ENCODE assay signal across 23 cellular contexts in genomic region chr15:36029606-36030005, GRCh38.
DNase-seq lines count a peak whose midpoint lies in the region; ATAC-seq and TF ChIP-seq lines count a peak whose summit lies in the region.
"Had no signal": no experiment of that assay in that cellular context is flagged by ENCODE, and none has a peak within 500 bp of the region (broad histone marks: within the 10 kb centered on the region; RNA-seq: fewer than 3 reads in every experiment).

No MANE protein-coding gene starts in this region.

- no peaks in the 10 kb centered on the region for H3K9me3 ChIP-seq in IMR-90 (ENCODE audit: control insufficient read depth, insufficient read depth, low read length)
- H3K9me3 ChIP-seq in PC-9 (ENCODE audit: insufficient read depth, low read depth), result no peaks in the 10 kb centered on the region
- H3K9me3 ChIP-seq: heart right ventricle, uterus had no signal

- H3K27me3 ChIP-seq in IMR-90 (ENCODE audit: control insufficient read depth, insufficient read depth, low read length) (no peaks in the 10 kb centered on the region), PC-9 (ENCODE audit: insufficient read depth, low read depth) (no peaks in the 10 kb centered on the region)
- H3K27me3 ChIP-seq: cardiac muscle cell, heart right ventricle, uterus had no signal

- H3K4me1 ChIP-seq in IMR-90 (ENCODE audit: control insufficient read depth, insufficient read depth, low read length), result peaks cover 4% of the 10 kb centered on the region
- no peaks in the 10 kb centered on the region for H3K4me1 ChIP-seq in PC-9 (replicated peaks; ENCODE audit: insufficient read depth)
- H3K4me1 ChIP-seq: heart right ventricle, uterus had no signal

- no peak overlapping the region for H2BK120ac ChIP-seq in IMR-90 (ENCODE audit: low read depth, low read length)

- H3K27ac ChIP-seq in IMR-90 (ENCODE audit: insufficient read depth, low read length) (peak overlapping the region; percentile 13; the same call in 1 of the 2 replicates), PC-9 (no peak overlapping the region)
- H3K27ac ChIP-seq: cardiac muscle cell, heart right ventricle, KMS-11, RWPE1, uterus had no signal

- CTCF ChIA-PET in IMR-90 (lab: Yijun Ruan, JAX) (no interaction called here), PC-9 (lab: Charles Lee) (no interaction called here)

- WGBS in IMR-90 (ENCODE audit: extremely low coverage in 2 of 2, insufficient read length in 1 of 2), 2 experiments, result no CpG with 5 or more reads among the region's 3 CpGs

- no peak for TF ChIP-seq CTCF in AG09319 (IDR thresholded peaks at IDR 0.05; ENCODE audit: low read depth, low read length)
- TF ChIP-seq CTCF in IMR-90 (conservative IDR thresholded peaks at IDR 0.05; ENCODE audit: low read depth, low read length), result no peak
- no peak for TF ChIP-seq CTCF in PC-9 (conservative IDR thresholded peaks at IDR 0.05)

- H3F3A ChIP-seq in PC-9 (ENCODE audit: insufficient read depth, low read depth), result no peaks in the 10 kb centered on the region

- H4K20me1 ChIP-seq in IMR-90 (ENCODE audit: insufficient read depth, low read length) (no peaks in the 10 kb centered on the region), PC-9 (ENCODE audit: insufficient read depth) (no peaks in the 10 kb centered on the region)

- BruUV-seq in IMR-90 (replicated peaks; lab: Mats Ljungman, UMichigan) (no TSS peak), PC-9 (replicated peaks; lab: Mats Ljungman, UMichigan) (no TSS peak)

- no peak overlapping the region for H2AK5ac ChIP-seq in IMR-90 (ENCODE audit: low read depth, low read length)

- in situ Hi-C loops in IMR-90 (cut with MboI; ENCODE audit: low sequenced_read_pairs), result no loop called here

- H3K4ac ChIP-seq in IMR-90 (ENCODE audit: low read depth, low read length), result no peak overlapping the region

- dilution Hi-C loops in IMR-90 (cut with HindIII; ENCODE audit: low sequenced_read_pairs, unreplicated experiment), result no loop called here

- no peak overlapping the region for H3K9ac ChIP-seq in IMR-90 (ENCODE audit: low read depth, low read length)
- H3K9ac ChIP-seq: KMS-11 had no signal

- H3K23ac ChIP-seq in IMR-90 (ENCODE audit: low read depth, low read length), result no peak overlapping the region

- H2AFZ ChIP-seq in IMR-90 (replicated peaks; ENCODE audit: low read length, poor library complexity) (peak overlapping the region; percentile 67), PC-9 (no peak overlapping the region)

- TF ChIP-seq RAD21 in IMR-90 (IDR thresholded peaks at IDR 0.05; ENCODE audit: low read length), result no peak

- no peaks in the 10 kb centered on the region for H3K36me3 ChIP-seq in IMR-90 (ENCODE audit: control insufficient read depth, insufficient read depth, low read length)
- no peaks in the 10 kb centered on the region for H3K36me3 ChIP-seq in PC-9 (ENCODE audit: low read depth)
- H3K36me3 ChIP-seq: cardiac muscle cell, heart right ventricle, uterus had no signal

- H3K79me1 ChIP-seq in IMR-90 (ENCODE audit: low read depth in 1 of 2, low read length in 2 of 2), result no peaks in the 10 kb centered on the region

- POLR2A ChIA-PET in IMR-90 (lab: Charles Lee; ENCODE audit: unreplicated experiment), result interaction anchor here (1.1 kb wide), 1 partner anchor 9 kb away, joined by 3 read pairs; no protein-coding TSS in a partner anchor
- POLR2A ChIA-PET in PC-9 (lab: Charles Lee; ENCODE audit: unreplicated experiment), result no interaction called here

- peak overlapping the region; percentile 74; the same call in 1 of the 2 replicates for H2BK20ac ChIP-seq in IMR-90 (ENCODE audit: low read depth, low read length)

- H3K9me1 ChIP-seq in IMR-90 (ENCODE audit: insufficient read depth, low read length), result 0 out of 2 replicates have a peak, but pooled peaks cover 4% of the 10 kb centered on the region

- DNase-seq in AG09319 (ENCODE audit: extremely low read depth, low read depth) (peak; percentile 27), IMR-90 (peak; percentile 71), dedifferentiated amniotic fluid mesenchymal stem cell (ENCODE audit: extremely low spot score) (peak; percentile 88), non-pigmented ciliary epithelial cell (ENCODE audit: low read depth) (peak; percentile 79), PC-9 (no peak), NK-92 (lab: John Stamatoyannopoulos, UW; ENCODE audit: unreplicated experiment) (no peak)
- no peak for DNase-seq in stimulated activated CD8-positive, alpha-beta memory T cell treated with anti-CD3 and anti-CD28 coated beads, Interleukin-4, amount 100 ng/mL, for 48 hours
- DNase-seq: activated CD4-positive, alpha-beta T cell treated with anti-CD3 and anti-CD28 coated beads for 4 hours; activated naive CD8-positive, alpha-beta T cell treated with anti-CD3 and anti-CD28 coated beads for 36 hours; CD8-positive, alpha-beta T cell; DMS79 treated with DMSO at 0.1 percent for 48 hours; erythroblast; heart right ventricle; naive thymus-derived CD4-positive, alpha-beta T cell; NCI-H1105 treated with DMSO at 0.1 percent for 48 hours; NCI-H524 treated with DMSO at 0.1 percent for 48 hours; posterior cingulate gyrus; stimulated activated CD4-positive, alpha-beta T cell treated with anti-CD3 and anti-CD28 coated beads, Interleukin-2, amount 100 ng/mL, for 48 hours; uterus had no signal

- no peak overlapping the region for H3K18ac ChIP-seq in IMR-90 (ENCODE audit: low read depth, low read length)

- TF ChIP-seq POLR2A in IMR-90 (IDR thresholded peaks at IDR 0.05; ENCODE audit: low read depth, low read length), result no peak

- intact Hi-C loops in IMR-90 (cut with micrococcal nuclease) (loop anchor here (10.0 kb wide), 1 partner anchor 275 kb away; no protein-coding TSS in a partner anchor), PC-9 (cut with micrococcal nuclease; ENCODE audit: unreplicated experiment) (no loop called here)

- no peak overlapping the region for H2AK9ac ChIP-seq in IMR-90 (replicated peaks; ENCODE audit: low read depth, low read length, poor library complexity)

- ATAC-seq in IMR-90 (ENCODE audit: low read depth) (peak; percentile 94), HG02938 (IDR thresholded peaks at IDR 0.05; ENCODE audit: unreplicated experiment) (no peak)
- ATAC-seq: CD8-positive, alpha-beta T cell; heart right ventricle; naive thymus-derived CD4-positive, alpha-beta T cell had no signal

- no peak overlapping the region for H4K5ac ChIP-seq in IMR-90 (ENCODE audit: low read depth, low read length)

- H3K4me2 ChIP-seq in IMR-90 (ENCODE audit: low read depth, low read length), result peak overlapping the region; percentile 34
- no peak overlapping the region for H3K4me2 ChIP-seq in PC-9
- H3K4me2 ChIP-seq: KMS-11 had no signal

- no peak overlapping the region for H4K8ac ChIP-seq in IMR-90 (ENCODE audit: low read depth in 2 of 2, low read length in 2 of 2)

- H3K14ac ChIP-seq in IMR-90 (replicated peaks; ENCODE audit: low read depth, low read length), result no peak overlapping the region

- H3K79me2 ChIP-seq in PC-9 (ENCODE audit: low read depth), result no peaks in the 10 kb centered on the region

- no peaks in the 10 kb centered on the region for H3K9me2 ChIP-seq in PC-9 (ENCODE audit: insufficient read depth)

- H3K4me3 ChIP-seq in IMR-90 (ENCODE audit: insufficient read depth, low read depth, low read length) (no peak overlapping the region), PC-9 (no peak overlapping the region)
- H3K4me3 ChIP-seq: cardiac muscle cell, heart right ventricle, uterus had no signal

- H2BK15ac ChIP-seq in IMR-90 (ENCODE audit: low read depth, low read length), result no peak overlapping the region

- H4K91ac ChIP-seq in IMR-90 (ENCODE audit: insufficient read depth, low read depth, low read length), result no peak overlapping the region

- peak overlapping the region; percentile 8 for H2BK5ac ChIP-seq in IMR-90 (ENCODE audit: low read depth, low read length, poor library complexity, severe bottlenecking)

- no peak overlapping the region for H3K56ac ChIP-seq in IMR-90 (ENCODE audit: extremely low read depth, insufficient read depth, low read length)

TF ChIP-seq in IMR-90, 13 proteins besides CTCF, POLR2A, EP300 and RAD21:
- TF ChIP-seq USF2 (IDR thresholded peaks at IDR 0.05; ENCODE audit: low read depth, low read length), result no peak
- no peak for TF ChIP-seq CHD1 (IDR thresholded peaks at IDR 0.05; ENCODE audit: low read depth, low read length)
- no peak for TF ChIP-seq RCOR1 (IDR thresholded peaks at IDR 0.05; ENCODE audit: insufficient replicate concordance, low read length)
- no peak for TF ChIP-seq ELK1 (IDR thresholded peaks at IDR 0.05; ENCODE audit: borderline replicate concordance, low read depth, low read length)
- no peak for TF ChIP-seq NFE2L2 (IDR thresholded peaks at IDR 0.05; ENCODE audit: low read depth, low read length)
- no peak for TF ChIP-seq SMC3 (IDR thresholded peaks at IDR 0.05; ENCODE audit: low read depth, low read length)
- TF ChIP-seq BHLHE40 (IDR thresholded peaks at IDR 0.05; ENCODE audit: low read depth, low read length), result no peak
- no peak for TF ChIP-seq CEBPB (IDR thresholded peaks at IDR 0.05; ENCODE audit: low read depth, low read length)
- TF ChIP-seq MAZ (IDR thresholded peaks at IDR 0.05; ENCODE audit: borderline replicate concordance, low read depth, low read length), result no peak
- no peak for TF ChIP-seq RFX5 (IDR thresholded peaks at IDR 0.05; ENCODE audit: low read depth, low read length)
- TF ChIP-seq MAFK (IDR thresholded peaks at IDR 0.05; ENCODE audit: low read depth, low read length), result no peak
- TF ChIP-seq MXI1 (IDR thresholded peaks at IDR 0.05; ENCODE audit: borderline replicate concordance, low read depth, low read length), result no peak
- TF ChIP-seq FOS (IDR thresholded peaks at IDR 0.05; ENCODE audit: low read depth, low read length), result no peak
TF ChIP-seq in IMR-90: peak in this region for 0.

Comparison
In these comparisons a context has a peak if more than half of its experiments do, and no peak if none do; other contexts are left out.
1. DNase-seq: peak in AG09319 (single experiment), IMR-90 (single experiment), dedifferentiated amniotic fluid mesenchymal stem cell (single experiment) and non-pigmented ciliary epithelial cell (single experiment); none in PC-9 (0 of 2), stimulated activated CD8-positive, alpha-beta memory T cell treated with anti-CD3 and anti-CD28 coated beads, Interleukin-4, amount 100 ng/mL, for 48 hours (single experiment) and NK-92 (single experiment).